In genomic region chr1:201828820-201829774, GRCh38 we compare ENCODE assay signal across 1 cellular context.
TF ChIP-seq lines count a peak whose summit lies in the region.

IPO9 (plus strand) TSS chr1:201829157; CDS start chr1:201829210, 53 bp downstream.

TF ChIP-seq in GM12878, 131 proteins besides CTCF, POLR2A, EP300 and RAD21 (continued from another document and continues in another):
- peak; percentile 61; the same call in 1 of the 2 replicates for TF ChIP-seq RELB (IDR thresholded peaks at IDR 0.05; ENCODE audit: low read depth)
- no peak for TF ChIP-seq MAX (IDR thresholded peaks at IDR 0.05; ENCODE audit: low read depth, low read length)
- TF ChIP-seq MTA3 (IDR thresholded peaks at IDR 0.05; ENCODE audit: borderline replicate concordance, low read length) = no peak
- peak; percentile 17; the same call in 1 of the 2 replicates for TF ChIP-seq CREB1 (IDR thresholded peaks at IDR 0.05; ENCODE audit: low read depth)
- peak; percentile 48 for TF ChIP-seq SP1 (IDR thresholded peaks at IDR 0.05; ENCODE audit: low read depth, low read length)
- peak; percentile 65; the same call in 1 of the 2 replicates for TF ChIP-seq HDGF (IDR thresholded peaks at IDR 0.05)
- TF ChIP-seq ATF7 (IDR thresholded peaks at IDR 0.05; ENCODE audit: low read depth) = 0 out of 2 replicates have a peak, but pooled peaks have one; percentile 8
- TF ChIP-seq POLR2AphosphoS5 (IDR thresholded peaks at IDR 0.05; ENCODE audit: low read length) = peak; percentile 85
- TF ChIP-seq CEBPB (IDR thresholded peaks at IDR 0.05; ENCODE audit: borderline replicate concordance in 1 of 2, low read depth in 2 of 2, low read length in 2 of 2) = no peak
- peak; percentile 97 for TF ChIP-seq YY1 (IDR thresholded peaks at IDR 0.05; ENCODE audit: low read depth, low read length)
- TF ChIP-seq PBX3 (IDR thresholded peaks at IDR 0.05; ENCODE audit: insufficient replicate concordance, low read depth, low read length) = peak; percentile 78
- TF ChIP-seq CUX1 (IDR thresholded peaks at IDR 0.05; ENCODE audit: insufficient replicate concordance, low read depth, low read length) = no peak
- no peak for TF ChIP-seq E4F1 (IDR thresholded peaks at IDR 0.05; ENCODE audit: borderline replicate concordance, partially characterized antibody)
- TF ChIP-seq CREM (IDR thresholded peaks at IDR 0.05; ENCODE audit: low read depth) = peak; percentile 13; the same call in 1 of the 2 replicates
- 0 out of 2 replicates have a peak, but pooled peaks have one; percentile 21 for TF ChIP-seq TBL1XR1 (IDR thresholded peaks at IDR 0.05; ENCODE audit: low read depth, low read length)
- TF ChIP-seq MYB (IDR thresholded peaks at IDR 0.05; ENCODE audit: borderline replicate concordance, low read depth, low read length) = no peak
- no peak for TF ChIP-seq KDM1A (IDR thresholded peaks at IDR 0.05; ENCODE audit: borderline replicate concordance)
- peak; percentile 63; the same call in 1 of the 2 replicates for TF ChIP-seq ZNF217 (IDR thresholded peaks at IDR 0.05)
- no peak for TF ChIP-seq SRF (IDR thresholded peaks at IDR 0.05; ENCODE audit: low read depth in 2 of 2, low read length in 2 of 2)
- peak; percentile 46 to 59; a peak in 1 of 4 replicates for TF ChIP-seq BHLHE40 (IDR thresholded peaks at IDR 0.05; ENCODE audit: borderline replicate concordance in 1 of 2, low read depth in 2 of 2, low read length in 1 of 2)
- TF ChIP-seq IKZF1 (conservative IDR thresholded peaks at IDR 0.05) = peak; percentile 83
- peak; percentile 90; the same call in 1 of the 2 replicates for TF ChIP-seq PML (IDR thresholded peaks at IDR 0.05; ENCODE audit: low read length)
- no peak for TF ChIP-seq ZBED1 (IDR thresholded peaks at IDR 0.05; ENCODE audit: borderline replicate concordance)
- TF ChIP-seq ZBTB11 (CRISPR knock-in tag; IDR thresholded peaks at IDR 0.05) = no peak
- TF ChIP-seq ZNF687 (IDR thresholded peaks at IDR 0.05) = peak; percentile 68; the same call in 1 of the 2 replicates
- peak; percentile 86 for TF ChIP-seq BACH1 (IDR thresholded peaks at IDR 0.05; ENCODE audit: borderline replicate concordance)
- no peak for TF ChIP-seq CEBPZ (IDR thresholded peaks at IDR 0.05; ENCODE audit: low read depth, low read length)
- TF ChIP-seq NR2C1 (IDR thresholded peaks at IDR 0.05) = peak; percentile 46
- no peak for TF ChIP-seq SUZ12 (IDR thresholded peaks at IDR 0.05; ENCODE audit: unreplicated experiment)
- TF ChIP-seq TCF7 (IDR thresholded peaks at IDR 0.05; ENCODE audit: borderline replicate concordance) = no peak
- no peak for TF ChIP-seq CHD1 (IDR thresholded peaks at IDR 0.05; ENCODE audit: low read depth, low read length)
- 0 out of 2 replicates have a peak, but pooled peaks have one; percentile 38 for TF ChIP-seq TCF3 (IDR thresholded peaks at IDR 0.05; ENCODE audit: borderline replicate concordance, insufficient read depth, low read depth, low read length)
- TF ChIP-seq JUND (IDR thresholded peaks at IDR 0.05; ENCODE audit: low read depth, low read length) = no peak
- no peak for TF ChIP-seq RCOR1 (conservative IDR thresholded peaks at IDR 0.05; ENCODE audit: low read depth, low read length)
- TF ChIP-seq ZZZ3 (IDR thresholded peaks at IDR 0.05; ENCODE audit: control insufficient read depth, insufficient read length, low read depth) = no peak
